ENCODE assay signal across 9 cellular contexts in the genomic region with DNA sequence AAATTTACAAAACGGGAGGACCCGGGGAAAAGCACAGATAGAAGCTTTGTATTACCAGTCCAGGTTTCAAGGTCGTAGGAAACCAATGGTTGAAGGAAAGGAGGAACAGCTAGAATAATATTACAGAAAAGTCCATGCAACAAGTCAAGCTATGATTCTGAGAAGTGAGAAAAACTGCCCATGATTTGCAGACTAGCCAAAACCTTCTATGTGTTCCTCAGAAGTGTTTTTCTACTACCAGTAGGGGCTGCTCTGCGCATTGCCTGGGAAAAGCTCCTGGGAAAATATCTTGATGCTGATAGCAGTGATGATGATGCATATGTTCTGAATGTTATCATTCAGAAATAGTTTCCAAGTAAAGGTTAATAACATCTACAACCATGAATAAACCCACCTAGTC. TPM values are rescaled to one million over a fixed set of nuclear protein-coding genes. Genes with fewer than 3 reads are reported as not detected.
DNase-seq lines count a peak whose midpoint lies in the region; ATAC-seq and TF ChIP-seq lines count a peak whose summit lies in the region.
"Had no signal": no experiment of that assay in that cellular context is flagged by ENCODE, and none has a peak within 500 bp of the region (broad histone marks: within the 10 kb centered on the region; RNA-seq: fewer than 3 reads in every experiment).

No MANE protein-coding gene starts in this region.

- peaks cover 10% of the 10 kb centered on the region for H3K4me1 Mint-ChIP-seq in activated naive CD4-positive, alpha-beta T cell treated with anti-CD3 and anti-CD28 coated beads for 36 hours (ENCODE audit: low read depth)

- intact Hi-C loops in right lobe of liver (cut with DNase I) = no loop called here
- intact Hi-C loops in activated naive CD4-positive, alpha-beta T cell treated with anti-CD3 and anti-CD28 coated beads for 36 hours (cut with micrococcal nuclease) = no loop called here

- in situ Hi-C loops in astrocyte of the cerebellum (cut with HindIII; ENCODE audit: low sequenced_read_pairs) = no loop called here

- peak; percentile 52 for TF ChIP-seq CTCF in LNCaP clone FGC (IDR thresholded peaks at IDR 0.05; ENCODE audit: control insufficient read depth, extremely low read depth, insufficient read depth)
- peak; percentile 84 for TF ChIP-seq CTCF in astrocyte of the cerebellum (IDR thresholded peaks at IDR 0.05; ENCODE audit: low read depth, low read length, missing control alignments)
- TF ChIP-seq CTCF in right lobe of liver (IDR thresholded peaks at IDR 0.05) = peak; percentile 23 to 33 (median 28)

- H3K36me3 ChIP-seq in BLaER1 (peaks cover 7% of the 10 kb centered on the region; the same call in 1 of the 2 replicates), right lobe of liver (no peaks in the 10 kb centered on the region)

- H3K4me3 ChIP-seq in BLaER1 = no peak overlapping the region
- no peak overlapping the region for H3K4me3 ChIP-seq in LNCaP clone FGC (ENCODE audit: low read depth, low read length)
- peak overlapping the region; percentile 24 for H3K4me3 ChIP-seq in astrocyte of the cerebellum (ENCODE audit: low read depth, low read length)
- H3K4me3 ChIP-seq in right lobe of liver = no peak overlapping the region

- no peak for DNase-seq in LNCaP clone FGC (ENCODE audit: low read depth)
- peak; percentile 12 for DNase-seq in astrocyte of the cerebellum (ENCODE audit: low read depth)
- DNase-seq in right lobe of liver = no peak
- no peak for DNase-seq in stimulated activated CD4-positive, alpha-beta T cell treated with anti-CD3 and anti-CD28 coated beads, Interleukin-4, amount 100 ng/mL, for 24 hours
- no peak for DNase-seq in activated naive CD4-positive, alpha-beta T cell treated with anti-CD3 and anti-CD28 coated beads for 36 hours
- no peak for DNase-seq in germinal center (ENCODE audit: low spot score)
- DNase-seq: naive B cell had no signal

- H3K27me3 Mint-ChIP-seq in activated naive CD4-positive, alpha-beta T cell treated with anti-CD3 and anti-CD28 coated beads for 36 hours (ENCODE audit: low read depth) = peaks cover 27% of the 10 kb centered on the region

- no peak overlapping the region for H3K4me3 Mint-ChIP-seq in activated naive CD4-positive, alpha-beta T cell treated with anti-CD3 and anti-CD28 coated beads for 36 hours

- no peak overlapping the region for H3K9ac ChIP-seq in BLaER1

- H3K27ac ChIP-seq in BLaER1 = no peak overlapping the region
- H3K27ac ChIP-seq in right lobe of liver = no peak overlapping the region

- H3K9me3 Mint-ChIP-seq in activated naive CD4-positive, alpha-beta T cell treated with anti-CD3 and anti-CD28 coated beads for 36 hours = no peaks in the 10 kb centered on the region
- H3K9me3 Mint-ChIP-seq: naive B cell had no signal

- peak overlapping the region; percentile 36 for H3K4me2 ChIP-seq in BLaER1

- no peak for TF ChIP-seq POLR2A in right lobe of liver (IDR thresholded peaks at IDR 0.05)

- no peak overlapping the region for H3K27ac Mint-ChIP-seq in activated naive CD4-positive, alpha-beta T cell treated with anti-CD3 and anti-CD28 coated beads for 36 hours
- H3K27ac Mint-ChIP-seq: naive B cell had no signal

- H3K4me1 ChIP-seq in BLaER1 (peaks cover 69% of the 10 kb centered on the region), right lobe of liver (no peaks in the 10 kb centered on the region)

- peaks cover 27% of the 10 kb centered on the region for H3K9me3 ChIP-seq in BLaER1
- H3K9me3 ChIP-seq in right lobe of liver = no peaks in the 10 kb centered on the region

- peak in 2 of 4 donors; percentile 22 to 29 for ATAC-seq in right lobe of liver
- ATAC-seq in HG02678 (IDR thresholded peaks at IDR 0.05; ENCODE audit: unreplicated experiment) = no peak

- CTCF ChIA-PET in activated naive CD4-positive, alpha-beta T cell treated with anti-CD3 and anti-CD28 coated beads for 36 hours (lab: Charles Lee) = no interaction called here

- no peaks in the 10 kb centered on the region for H4K20me1 ChIP-seq in BLaER1

- H3K36me3 Mint-ChIP-seq in activated naive CD4-positive, alpha-beta T cell treated with anti-CD3 and anti-CD28 coated beads for 36 hours (ENCODE audit: low read depth) = peaks cover 4% of the 10 kb centered on the region
- H3K36me3 Mint-ChIP-seq: naive B cell had no signal

- H3K27me3 ChIP-seq in BLaER1 = peaks cover 35% of the 10 kb centered on the region
- H3K27me3 ChIP-seq in right lobe of liver = no peaks in the 10 kb centered on the region

- 8% methylated on average over 4 of the region's 4 CpGs for WGBS in right lobe of liver (ENCODE audit: insufficient coverage, low coverage, low lambda C conversion rate, missing lambda C conversion rate)

RNA-seq across cellular contexts. Expression of gene PDZRN4, which starts 2.2 kb away (rescaled TPM):
- under 1 TPM in 5 of 6 experiments, not detected in 1; 0.12 to 0.49 (median 0.42) TPM for total RNA-seq in right lobe of liver
- not detected for total RNA-seq in activated naive CD4-positive, alpha-beta T cell treated with anti-CD3 and anti-CD28 coated beads for 36 hours

Comparison
In these comparisons a context has a peak if more than half of its experiments do, and no peak if none do; other contexts are left out.
1. CTCF ChIP-seq: peak in every context shown above with its lines; median percentile 84 in astrocyte of the cerebellum; 52 in LNCaP clone FGC; 28 in right lobe of liver.